Comparison of ENCODE assay signal across 8 cellular contexts in genomic region chr14:91173221-91173670, GRCh38. TPM values are rescaled to one million over a fixed set of nuclear protein-coding genes. Genes with fewer than 3 reads are reported as not detected.
DNase-seq lines count a peak whose midpoint lies in the region; ATAC-seq and TF ChIP-seq lines count a peak whose summit lies in the region.

No MANE protein-coding gene starts in this region.

- POLR2A ChIA-PET in CD8-positive, alpha-beta T cell (lab: Charles Lee), result interaction anchor here (0.6 to 1.3 kb wide), 4 partner anchors 47 to 270 kb away, joined by 3 read pairs; no protein-coding TSS in a partner anchor

- ATAC-seq in CD8-positive, alpha-beta T cell, result peak; percentile 66
- ATAC-seq in HG02759 (IDR thresholded peaks at IDR 0.05; ENCODE audit: unreplicated experiment) (peak; percentile 47), mucosa of descending colon (peak; percentile 83), HG03196 (IDR thresholded peaks at IDR 0.05; ENCODE audit: unreplicated experiment) (no peak)

- intact Hi-C loops in CD8-positive, alpha-beta T cell (cut with DNase I, micrococcal nuclease), result loop anchor here (1.0 to 10.0 kb wide), 4 partner anchors 113 to 768 kb away; partner anchors contain the start of gene RPS6KA5 (in 1 of the 2)
- intact Hi-C loops in mucosa of descending colon (cut with DNase I, micrococcal nuclease), result loop anchor here (5.0 kb wide), 1 partner anchor 271 kb away; no protein-coding TSS in a partner anchor

- peaks cover 5% of the 10 kb centered on the region for H3K4me1 ChIP-seq in CD8-positive, alpha-beta T cell (ENCODE audit: insufficient read depth, low read length)
- H3K4me1 ChIP-seq in mucosa of descending colon (ENCODE audit: low read depth), result no peaks in the 10 kb centered on the region

- peaks cover 24% of the 10 kb centered on the region for H3K36me3 ChIP-seq in CD8-positive, alpha-beta T cell (ENCODE audit: insufficient read depth, low read length)
- H3K36me3 ChIP-seq in mucosa of descending colon (ENCODE audit: low read depth), result peaks cover 4% of the 10 kb centered on the region

- TF ChIP-seq CTCF in CD8-positive, alpha-beta T cell (IDR thresholded peaks at IDR 0.05), result peak; percentile 78
- peak; percentile 93 for TF ChIP-seq CTCF in epithelial cell of esophagus (IDR thresholded peaks at IDR 0.05; ENCODE audit: insufficient read depth, low read depth, low read length, missing control alignments)
- TF ChIP-seq CTCF in mucosa of descending colon (IDR thresholded peaks at IDR 0.05), result peak; percentile 64

- peak; percentile 54 to 87 (median 79) for DNase-seq in CD8-positive, alpha-beta T cell
- peak; percentile 64 for DNase-seq in NCI-H774 (lab: John Stamatoyannopoulos, UW)
- DNase-seq in activated CD8-positive, alpha-beta memory T cell treated with anti-CD3 and anti-CD28 coated beads, Interleukin-2, amount 50 U/mL, for 48 hours, result peak; percentile 85
- peak; percentile 82 for DNase-seq in epithelial cell of esophagus (ENCODE audit: low read depth)
- peak; percentile 83 to 90 (median 84) for DNase-seq in mucosa of descending colon
- DNase-seq in stimulated activated CD8-positive, alpha-beta memory T cell treated with anti-CD3 and anti-CD28 coated beads, Interleukin-4, amount 100 ng/mL, for 1 hour (ENCODE audit: low read depth in 2 of 2, low spot score in 1 of 2), result peak; percentile 52 to 64

- H3K4me3 Mint-ChIP-seq in CD8-positive, alpha-beta T cell, result no peak overlapping the region

- H3K9me3 Mint-ChIP-seq in CD8-positive, alpha-beta T cell, result no peaks in the 10 kb centered on the region

- H3K27ac ChIP-seq in CD8-positive, alpha-beta T cell (ENCODE audit: low read depth, low read length), result no peak overlapping the region

- H3K36me3 Mint-ChIP-seq in CD8-positive, alpha-beta T cell, result peaks cover 68% of the 10 kb centered on the region

- no peaks in the 10 kb centered on the region for H3K9me3 ChIP-seq in CD8-positive, alpha-beta T cell (ENCODE audit: low read length)
- H3K9me3 ChIP-seq in mucosa of descending colon, result no peaks in the 10 kb centered on the region

- no peak overlapping the region for H3K4me3 ChIP-seq in CD8-positive, alpha-beta T cell (ENCODE audit: low read depth, low read length)
- H3K4me3 ChIP-seq in epithelial cell of esophagus (ENCODE audit: low read length) (no peak overlapping the region), mucosa of descending colon (no peak overlapping the region)

- CTCF ChIA-PET in CD8-positive, alpha-beta T cell (lab: Charles Lee), result interaction anchor here (0.6 to 13.2 kb wide), 56 partner anchors 8 to 1801 kb away, joined by 3 to 400 read pairs (median 4); no protein-coding TSS in a partner anchor

- no peaks in the 10 kb centered on the region for H3K27me3 Mint-ChIP-seq in CD8-positive, alpha-beta T cell (ENCODE audit: low read depth)

- H3K4me1 Mint-ChIP-seq in CD8-positive, alpha-beta T cell (ENCODE audit: low read depth), result peaks cover 12% of the 10 kb centered on the region

- H3K27ac Mint-ChIP-seq in CD8-positive, alpha-beta T cell, result no peak overlapping the region

- no peaks in the 10 kb centered on the region for H3K27me3 ChIP-seq in CD8-positive, alpha-beta T cell (ENCODE audit: insufficient read depth, low read length)

RNA-seq across cellular contexts. Expression of gene DGLUCY, which starts 59.4 kb away (rescaled TPM):
- 10 to 100 TPM; 31.2 to 33.6 TPM for total RNA-seq in CD8-positive, alpha-beta T cell
- 100 to 1,000 TPM in 2 of 3 donors, 10 to 100 TPM in 1; 94.0 to 149 (median 114) TPM for total RNA-seq in mucosa of descending colon
